ENCODE assay signal across 1 cellular context in genomic region chr18:8858888-8859511, GRCh38.
TF ChIP-seq lines count a peak whose summit lies in the region.

No MANE protein-coding gene starts in this region.

TF ChIP-seq in K562, 482 proteins besides CTCF, POLR2A, EP300 and RAD21 (continued from another document):
- no peak for TF ChIP-seq REST (CRISPR knock-in tag; IDR thresholded peaks at IDR 0.05; ENCODE audit: low read depth)
- no peak for TF ChIP-seq RB1 (IDR thresholded peaks at IDR 0.05; ENCODE audit: low read depth)
- TF ChIP-seq PBX2 (CRISPR knock-in tag; IDR thresholded peaks at IDR 0.05; ENCODE audit: low read depth) = no peak
- TF ChIP-seq PBX2 (tag; conservative IDR thresholded peaks at IDR 0.05; ENCODE audit: low read depth) = 0 out of 2 replicates have a peak, but pooled peaks have one; percentile 6
